Comparison of ENCODE assay signal across 1 cellular context in the genomic region with DNA sequence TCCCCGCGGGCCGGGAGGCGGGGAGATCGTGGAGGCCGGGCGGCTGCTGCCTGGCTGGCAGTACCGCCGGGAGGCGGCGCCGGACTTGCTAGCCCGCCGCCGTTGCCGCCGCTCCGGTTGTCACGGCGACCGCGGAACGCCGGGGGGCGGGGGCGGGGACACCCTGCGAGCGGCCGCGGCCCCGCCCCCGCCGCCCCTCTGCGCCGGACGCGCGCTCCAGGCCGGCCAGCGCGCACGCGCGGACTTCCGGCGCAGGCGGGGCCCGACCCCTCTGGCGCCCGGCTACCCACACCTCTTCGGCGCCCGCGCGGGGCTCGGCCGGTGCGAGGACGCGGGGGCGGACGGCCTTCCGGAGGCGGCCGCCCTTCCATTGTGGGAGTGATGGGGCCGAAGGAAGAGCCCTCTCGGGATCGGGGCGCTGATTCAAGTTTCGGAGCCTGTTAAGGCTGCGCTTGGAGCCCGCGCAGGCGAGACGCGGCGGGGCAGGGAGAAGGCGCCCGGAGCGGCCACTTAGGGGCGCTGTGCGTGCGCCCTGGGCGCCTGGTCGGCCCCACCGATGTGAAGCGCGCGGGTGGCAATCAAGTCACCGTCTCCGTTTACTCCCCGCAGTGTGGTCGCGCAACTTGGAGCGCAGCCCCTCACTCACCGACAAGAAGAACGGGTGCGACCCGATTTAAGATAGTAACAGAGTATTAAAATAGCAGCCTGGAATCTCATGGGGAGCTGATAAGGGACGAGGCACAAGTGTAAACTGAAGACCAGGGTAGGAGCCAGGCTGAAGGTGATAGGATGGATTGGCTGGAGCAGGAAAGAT.
TF ChIP-seq lines count a peak whose summit lies in the region.

No MANE protein-coding gene starts in this region.

TF ChIP-seq in HEK293, 187 proteins besides CTCF, POLR2A, EP300 and RAD21 (continued from another document and continues in another):
- no peak for TF ChIP-seq BCL6B (tag by site-specific recombination; IDR thresholded peaks at IDR 0.05)
- TF ChIP-seq YY1 (tag by site-specific recombination; IDR thresholded peaks at IDR 0.05), result no peak; the same call in 1 of the 2 replicates
- no peak for TF ChIP-seq ZNF223 (tag by site-specific recombination; IDR thresholded peaks at IDR 0.05)
- TF ChIP-seq ZNF544 (tag by site-specific recombination; IDR thresholded peaks at IDR 0.05), result no peak
- no peak for TF ChIP-seq ZNF530 (tag by site-specific recombination; IDR thresholded peaks at IDR 0.05; ENCODE audit: low read depth)
- TF ChIP-seq OSR2 (tag by site-specific recombination; IDR thresholded peaks at IDR 0.05), result no peak
- TF ChIP-seq ZNF2 (tag by site-specific recombination; IDR thresholded peaks at IDR 0.05), result peak; percentile 81
- TF ChIP-seq ZNF426 (tag by site-specific recombination; IDR thresholded peaks at IDR 0.05), result no peak
- peak; percentile 16; the same call in 1 of the 2 replicates for TF ChIP-seq KLF8 (tag by site-specific recombination; IDR thresholded peaks at IDR 0.05)
- no peak for TF ChIP-seq ZNF843 (tag by site-specific recombination; IDR thresholded peaks at IDR 0.05)
- TF ChIP-seq ZNF292 (tag by site-specific recombination; IDR thresholded peaks at IDR 0.05; ENCODE audit: borderline replicate concordance, low read depth), result no peak
- TF ChIP-seq ZNF404 (tag by site-specific recombination; IDR thresholded peaks at IDR 0.05), result no peak
- no peak for TF ChIP-seq HOXA7 (CRISPR knock-in tag; IDR thresholded peaks at IDR 0.05; ENCODE audit: borderline replicate concordance)
- TF ChIP-seq ZBTB7A (tag by site-specific recombination; IDR thresholded peaks at IDR 0.05; ENCODE audit: low read depth), result no peak
- no peak for TF ChIP-seq ZNF354C (tag by site-specific recombination; IDR thresholded peaks at IDR 0.05; ENCODE audit: borderline replicate concordance, low read depth)
- TF ChIP-seq MZF1 (tag by site-specific recombination; IDR thresholded peaks at IDR 0.05; ENCODE audit: borderline replicate concordance), result no peak
- TF ChIP-seq ZNF398 (tag by site-specific recombination; IDR thresholded peaks at IDR 0.05), result no peak
- TF ChIP-seq ZNF132 (tag by site-specific recombination; IDR thresholded peaks at IDR 0.05; ENCODE audit: borderline replicate concordance), result no peak
- no peak for TF ChIP-seq ZNF596 (tag by site-specific recombination; IDR thresholded peaks at IDR 0.05)
- TF ChIP-seq ZNF621 (tag by site-specific recombination; IDR thresholded peaks at IDR 0.05), result no peak
- no peak for TF ChIP-seq PRDM4 (tag by site-specific recombination; IDR thresholded peaks at IDR 0.05)
- no peak for TF ChIP-seq ZNF830 (tag by site-specific recombination; IDR thresholded peaks at IDR 0.05; ENCODE audit: low read depth)
- TF ChIP-seq HOXC10 (CRISPR knock-in tag; IDR thresholded peaks at IDR 0.05), result no peak
- peak; percentile 95 for TF ChIP-seq ZNF660 (tag by site-specific recombination; IDR thresholded peaks at IDR 0.05)
- TF ChIP-seq ZNF626 (tag by site-specific recombination; IDR thresholded peaks at IDR 0.05), result no peak
- TF ChIP-seq ZNF704 (tag by site-specific recombination; IDR thresholded peaks at IDR 0.05), result no peak
- no peak for TF ChIP-seq ZNF19 (tag by site-specific recombination; IDR thresholded peaks at IDR 0.05; ENCODE audit: low read depth)
- no peak for TF ChIP-seq ZNF792 (tag by site-specific recombination; IDR thresholded peaks at IDR 0.05)
- peak; percentile 53 for TF ChIP-seq ZNF341 (tag by site-specific recombination; IDR thresholded peaks at IDR 0.05; ENCODE audit: low read depth)
- TF ChIP-seq, protein P1, sequence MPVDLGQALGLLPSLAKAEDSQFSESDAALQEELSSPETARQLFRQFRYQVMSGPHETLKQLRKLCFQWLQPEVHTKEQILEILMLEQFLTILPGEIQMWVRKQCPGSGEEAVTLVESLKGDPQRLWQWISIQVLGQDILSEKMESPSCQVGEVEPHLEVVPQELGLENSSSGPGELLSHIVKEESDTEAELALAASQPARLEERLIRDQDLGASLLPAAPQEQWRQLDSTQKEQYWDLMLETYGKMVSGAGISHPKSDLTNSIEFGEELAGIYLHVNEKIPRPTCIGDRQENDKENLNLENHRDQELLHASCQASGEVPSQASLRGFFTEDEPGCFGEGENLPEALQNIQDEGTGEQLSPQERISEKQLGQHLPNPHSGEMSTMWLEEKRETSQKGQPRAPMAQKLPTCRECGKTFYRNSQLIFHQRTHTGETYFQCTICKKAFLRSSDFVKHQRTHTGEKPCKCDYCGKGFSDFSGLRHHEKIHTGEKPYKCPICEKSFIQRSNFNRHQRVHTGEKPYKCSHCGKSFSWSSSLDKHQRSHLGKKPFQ (tag by site-specific recombination; IDR thresholded peaks at IDR 0.05), result no peak
- no peak for TF ChIP-seq ZNF776 (tag by site-specific recombination; IDR thresholded peaks at IDR 0.05; ENCODE audit: borderline replicate concordance)
- no peak for TF ChIP-seq REPIN1 (tag by site-specific recombination; IDR thresholded peaks at IDR 0.05; ENCODE audit: low read depth)
- TF ChIP-seq KLF1 (tag by site-specific recombination; IDR thresholded peaks at IDR 0.05), result no peak
- no peak for TF ChIP-seq ZNF747 (tag by site-specific recombination; IDR thresholded peaks at IDR 0.05)
- TF ChIP-seq, protein P2, sequence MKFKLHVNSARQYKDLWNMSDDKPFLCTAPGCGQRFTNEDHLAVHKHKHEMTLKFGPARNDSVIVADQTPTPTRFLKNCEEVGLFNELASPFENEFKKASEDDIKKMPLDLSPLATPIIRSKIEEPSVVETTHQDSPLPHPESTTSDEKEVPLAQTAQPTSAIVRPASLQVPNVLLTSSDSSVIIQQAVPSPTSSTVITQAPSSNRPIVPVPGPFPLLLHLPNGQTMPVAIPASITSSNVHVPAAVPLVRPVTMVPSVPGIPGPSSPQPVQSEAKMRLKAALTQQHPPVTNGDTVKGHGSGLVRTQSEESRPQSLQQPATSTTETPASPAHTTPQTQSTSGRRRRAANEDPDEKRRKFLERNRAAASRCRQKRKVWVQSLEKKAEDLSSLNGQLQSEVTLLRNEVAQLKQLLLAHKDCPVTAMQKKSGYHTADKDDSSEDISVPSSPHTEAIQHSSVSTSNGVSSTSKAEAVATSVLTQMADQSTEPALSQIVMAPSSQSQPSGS (tag by site-specific recombination; IDR thresholded peaks at IDR 0.05; ENCODE audit: low read depth), result no peak
- TF ChIP-seq ZNF768 (tag by site-specific recombination; IDR thresholded peaks at IDR 0.05), result no peak
- 0 out of 2 replicates have a peak, but pooled peaks have one; percentile 33 for TF ChIP-seq ZNF777 (tag by site-specific recombination; IDR thresholded peaks at IDR 0.05; ENCODE audit: borderline replicate concordance)
- no peak for TF ChIP-seq ZNF473 (tag by site-specific recombination; IDR thresholded peaks at IDR 0.05)
- no peak for TF ChIP-seq ZBTB49 (tag by site-specific recombination; IDR thresholded peaks at IDR 0.05; ENCODE audit: low read depth)
- no peak for TF ChIP-seq ZNF121 (tag by site-specific recombination; IDR thresholded peaks at IDR 0.05)
- TF ChIP-seq ZNF16 (tag by site-specific recombination; IDR thresholded peaks at IDR 0.05; ENCODE audit: low read depth), result no peak
- peak; percentile 75 for TF ChIP-seq EGR2 (tag by site-specific recombination; IDR thresholded peaks at IDR 0.05; ENCODE audit: low read depth)
- TF ChIP-seq RBAK (tag by site-specific recombination; IDR thresholded peaks at IDR 0.05), result no peak
- TF ChIP-seq ZNF23 (tag by site-specific recombination; IDR thresholded peaks at IDR 0.05; ENCODE audit: borderline replicate concordance), result no peak
- TF ChIP-seq ZNF677 (tag by site-specific recombination; IDR thresholded peaks at IDR 0.05), result no peak
- no peak for TF ChIP-seq ZNF548 (tag by site-specific recombination; IDR thresholded peaks at IDR 0.05)
- no peak for TF ChIP-seq ZNF558 (tag by site-specific recombination; IDR thresholded peaks at IDR 0.05)
- no peak for TF ChIP-seq KLF16 (tag by site-specific recombination; IDR thresholded peaks at IDR 0.05)
- peak; percentile 22 for TF ChIP-seq ZNF654 (tag by site-specific recombination; IDR thresholded peaks at IDR 0.05; ENCODE audit: low read depth)
- no peak for TF ChIP-seq YY2 (tag by site-specific recombination; IDR thresholded peaks at IDR 0.05)
- TF ChIP-seq ZNF112 (tag by site-specific recombination; IDR thresholded peaks at IDR 0.05), result no peak
- no peak for TF ChIP-seq ZSCAN5A (tag by site-specific recombination; IDR thresholded peaks at IDR 0.05)
- TF ChIP-seq ZBTB21 (tag by site-specific recombination; IDR thresholded peaks at IDR 0.05), result no peak
- no peak for TF ChIP-seq ZNF837 (tag by site-specific recombination; IDR thresholded peaks at IDR 0.05)
- TF ChIP-seq ZNF366 (tag by site-specific recombination; conservative IDR thresholded peaks at IDR 0.05), result no peak
- no peak for TF ChIP-seq OVOL3 (tag by site-specific recombination; IDR thresholded peaks at IDR 0.05)
